In genomic region chr17:76748657-76749056, GRCh38 we compare ENCODE assay signal across 21 cellular contexts.
"Had no signal": no experiment of that assay in that cellular context is flagged by ENCODE, and none has a peak within 500 bp of the region (broad histone marks: within the 10 kb centered on the region; RNA-seq: fewer than 3 reads in every experiment).

No MANE protein-coding gene starts in this region.

- H3K36me3 ChIP-seq: uterus had no signal

- FAIRE-seq: colon, frontal cortex, islet of Langerhans, pancreas, small intestine had no signal

- H3K4me3 ChIP-seq: dorsolateral prefrontal cortex, pancreas, thoracic aorta, tibial nerve, upper lobe of left lung, uterus had no signal

- H3K27ac ChIP-seq: pancreas, thoracic aorta, uterus had no signal

- DNase-seq: central memory CD4-positive, alpha-beta T cell; dorsolateral prefrontal cortex; effector CD4-positive, alpha-beta T cell; head of caudate nucleus; hippocampal formation; mammary epithelial cell; mesendoderm; naive thymus-derived CD8-positive, alpha-beta T cell; occipital lobe; pancreas; small intestine; stimulated activated CD4-positive, alpha-beta T cell treated with anti-CD3 and anti-CD28 coated beads, Interleukin-15, amount 100 ng/mL, for 24 hours; stimulated activated CD4-positive, alpha-beta T cell treated with anti-CD3 and anti-CD28 coated beads, Interleukin-2, amount 100 ng/mL, for 48 hours; stimulated activated naive B cell treated with anti-CD40 and anti-IgM and Interleukin-4, amounts not matched to agents 10 μg/mL and 1 μg/mL and 100 μg/mL, for 72 hours; upper lobe of left lung; uterus had no signal

- H3K9me3 ChIP-seq: pancreas, thoracic aorta, tibial nerve, upper lobe of left lung, uterus had no signal

- ATAC-seq: naive thymus-derived CD8-positive, alpha-beta T cell; pancreas; stimulated activated naive B cell treated with anti-CD40 and anti-IgM and Interleukin-4, amounts not matched to agents 10 μg/mL and 1 μg/mL and 100 μg/mL, for 72 hours had no signal

- H3K27me3 ChIP-seq: dorsolateral prefrontal cortex, pancreas, tibial nerve, upper lobe of left lung, uterus had no signal

- H3K4me1 ChIP-seq: pancreas, uterus had no signal
